In the genomic region with DNA sequence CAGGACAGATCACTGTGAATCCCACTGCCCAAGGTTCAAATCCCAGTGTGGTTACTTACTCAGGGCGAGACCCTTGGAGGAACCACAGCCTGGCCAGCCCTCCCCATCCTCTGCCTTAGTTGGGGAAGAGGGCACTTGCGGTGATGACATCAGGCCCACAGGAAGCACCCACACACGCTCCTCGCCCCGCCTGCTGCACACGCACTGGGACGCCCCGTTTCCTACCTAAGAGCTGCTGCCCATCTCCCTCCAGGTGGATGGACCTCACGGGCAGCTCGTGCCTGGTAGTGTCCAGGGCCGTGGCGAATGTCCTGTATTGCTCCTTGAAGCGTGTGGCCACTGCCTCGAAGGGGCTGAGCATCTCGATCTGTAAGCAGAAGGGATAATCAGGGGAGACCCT, we compare ENCODE assay signal across 1 cellular context.
A peak's percentile ranks its signal among the peaks of the same experiment; 100 is the strongest.
TF ChIP-seq lines count a peak whose summit lies in the region.

No MANE protein-coding gene starts in this region.

TF ChIP-seq in K562, 482 proteins besides CTCF, POLR2A, EP300 and RAD21:
- TF ChIP-seq, protein P1, sequence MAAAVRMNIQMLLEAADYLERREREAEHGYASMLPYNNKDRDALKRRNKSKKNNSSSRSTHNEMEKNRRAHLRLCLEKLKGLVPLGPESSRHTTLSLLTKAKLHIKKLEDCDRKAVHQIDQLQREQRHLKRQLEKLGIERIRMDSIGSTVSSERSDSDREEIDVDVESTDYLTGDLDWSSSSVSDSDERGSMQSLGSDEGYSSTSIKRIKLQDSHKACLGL (CRISPR knock-in tag; IDR thresholded peaks at IDR 0.05; ENCODE audit: borderline replicate concordance, poor library complexity, severe bottlenecking): no peak
- TF ChIP-seq POLR2G (IDR thresholded peaks at IDR 0.05; ENCODE audit: low read depth, low read length): peak; percentile 32; the same call in 1 of the 2 replicates
- TF ChIP-seq RBM22 (IDR thresholded peaks at IDR 0.05; ENCODE audit: low read depth, low read length, poor library complexity, severe bottlenecking): peak; percentile 32
TF ChIP-seq in K562: peak in this region for 2.
